9 cellular contexts compared by ENCODE assay signal in genomic region chr11:31816467-31817053, GRCh38. TPM values are rescaled to one million over a fixed set of nuclear protein-coding genes. Genes with fewer than 3 reads are reported as not detected.
DNase-seq lines count a peak whose midpoint lies in the region; ATAC-seq and TF ChIP-seq lines count a peak whose summit lies in the region.
"Had no signal": no experiment of that assay in that cellular context is flagged by ENCODE, and none has a peak within 500 bp of the region (broad histone marks: within the 10 kb centered on the region; RNA-seq: fewer than 3 reads in every experiment).

No MANE protein-coding gene starts in this region.

- DNase-seq in G401 (ENCODE audit: low spot score) (peak; percentile 59), MG63 (peak; percentile 45), progenitor cell of endocrine pancreas (ENCODE audit: low spot score, unreplicated experiment) (no peak), cortex of kidney (lab: John Stamatoyannopoulos, UW) (no peak), medulla oblongata (ENCODE audit: extremely low spot score) (no peak)
- DNase-seq in effector memory CD4-positive, alpha-beta T cell, result no peak
- DNase-seq: central memory CD4-positive, alpha-beta T cell had no signal

- no peak overlapping the region for H3K27ac Mint-ChIP-seq in progenitor cell of endocrine pancreas

- in situ Hi-C loops in G401 (cut with HindIII; ENCODE audit: low sequenced_read_pairs), result no loop called here

- peaks cover 11% of the 10 kb centered on the region for H3K4me1 Mint-ChIP-seq in progenitor cell of endocrine pancreas (ENCODE audit: low read depth)

- no peak for ATAC-seq in GM18907 (IDR thresholded peaks at IDR 0.05; ENCODE audit: unreplicated experiment)

- peaks cover 66% of the 10 kb centered on the region for H3K4me1 ChIP-seq in effector memory CD4-positive, alpha-beta T cell (ENCODE audit: control insufficient read depth, insufficient read depth, low read length, poor library complexity, severe bottlenecking)

- TF ChIP-seq CTCF in progenitor cell of endocrine pancreas (IDR thresholded peaks at IDR 0.05; ENCODE audit: unreplicated experiment), result no peak

- H3K4me3 ChIP-seq in MG63, result peak overlapping the region; percentile 46
- peak overlapping the region; percentile 32 for H3K4me3 ChIP-seq in effector memory CD4-positive, alpha-beta T cell (ENCODE audit: insufficient read depth, low read depth, low read length, poor library complexity, severe bottlenecking)
- H3K4me3 ChIP-seq: SJSA1 had no signal

- H3K4me3 Mint-ChIP-seq in progenitor cell of endocrine pancreas (ENCODE audit: low read depth), result peak overlapping the region; percentile 60

- H3K9me3 Mint-ChIP-seq in progenitor cell of endocrine pancreas (ENCODE audit: low read depth), result no peaks in the 10 kb centered on the region

- no peaks in the 10 kb centered on the region for H3K36me3 Mint-ChIP-seq in progenitor cell of endocrine pancreas (ENCODE audit: insufficient read depth)

- no peak overlapping the region for H3K27ac ChIP-seq in effector memory CD4-positive, alpha-beta T cell (ENCODE audit: insufficient read depth, low read length, poor library complexity, severe bottlenecking)
- H3K27ac ChIP-seq: SJSA1 had no signal

- H3K9me3 ChIP-seq in MG63, result no peaks in the 10 kb centered on the region
- peaks cover 5% of the 10 kb centered on the region for H3K9me3 ChIP-seq in effector memory CD4-positive, alpha-beta T cell (ENCODE audit: control insufficient read depth, low read length)
- H3K9me3 ChIP-seq: SJSA1 had no signal

- H3K27me3 ChIP-seq in MG63, result no peaks in the 10 kb centered on the region
- H3K27me3 ChIP-seq in effector memory CD4-positive, alpha-beta T cell (replicated peaks; ENCODE audit: control insufficient read depth, insufficient read depth, low read length, poor library complexity, severe bottlenecking), result peaks cover 96% of the 10 kb centered on the region

- H3K27me3 Mint-ChIP-seq in progenitor cell of endocrine pancreas, result peaks cover 82% of the 10 kb centered on the region

- no peaks in the 10 kb centered on the region for H3K36me3 ChIP-seq in MG63
- no peaks in the 10 kb centered on the region for H3K36me3 ChIP-seq in effector memory CD4-positive, alpha-beta T cell (ENCODE audit: control insufficient read depth, insufficient read depth, low read length)
- H3K36me3 ChIP-seq: SJSA1 had no signal

RNA-seq across cellular contexts. Expression of gene PAX6, which starts 5.4 kb away (rescaled TPM):
- 2.7 and 3.8 TPM in 2 replicates for total RNA-seq in G401 (2014; rRNA removed; shearing (Covaris generic))
- total RNA-seq in MG63 (2014; rRNA removed; shearing (Covaris generic); ENCODE audit: low replicate concordance), result 12.4 and 12.7 TPM in 2 replicates
- total RNA-seq in progenitor cell of endocrine pancreas, result 7.5 and 7.6 TPM in 2 replicates

Comparison
In these comparisons a context has a peak if more than half of its experiments do, and no peak if none do; other contexts are left out.
1. DNase-seq: peak in G401 (single experiment) and MG63 (single experiment); none in effector memory CD4-positive, alpha-beta T cell (0 of 3), progenitor cell of endocrine pancreas (single experiment), cortex of kidney (single experiment) and medulla oblongata (single experiment).